In genomic region chr7:73618538-73618937, GRCh38 we compare ENCODE assay signal across 17 cellular contexts. TPM values are rescaled to one million over a fixed set of nuclear protein-coding genes. Genes with fewer than 3 reads are reported as not detected.
A peak's percentile ranks its signal among the peaks of the same experiment; 100 is the strongest.
DNase-seq lines count a peak whose midpoint lies in the region; ATAC-seq and TF ChIP-seq lines count a peak whose summit lies in the region.
"Had no signal": no experiment of that assay in that cellular context is flagged by ENCODE, and none has a peak within 500 bp of the region (broad histone marks: within the 10 kb centered on the region; RNA-seq: fewer than 3 reads in every experiment).

No MANE protein-coding gene starts in this region.

- no peak for TF ChIP-seq CTCF in body of pancreas (IDR thresholded peaks at IDR 0.05)
- no peak for TF ChIP-seq CTCF in osteoblast (IDR thresholded peaks at IDR 0.05; ENCODE audit: extremely low read depth, low read depth, low read length)

- peaks cover 15% of the 10 kb centered on the region for H3K4me1 ChIP-seq in body of pancreas
- no peaks in the 10 kb centered on the region for H3K4me1 ChIP-seq in osteoblast (ENCODE audit: insufficient read depth, low read length)

- WGBS in body of pancreas, 2 donors, result 81 to 89% methylated on average over 4 of the region's 4 CpGs

- H3K4me3 ChIP-seq in body of pancreas (no peak overlapping the region), osteoblast (ENCODE audit: insufficient read depth, low read length) (no peak overlapping the region)
- H3K4me3 ChIP-seq: BLaER1 treated with 17β-estradiol and CSF1 and Interleukin-3, amounts not matched to agents 10 nM and 100 nM; GM12878; GM23338; SK-N-MC had no signal

- ATAC-seq in body of pancreas (no peak), left lobe of liver (no peak)
- ATAC-seq: GM12878, GM23338, HCT116 had no signal

- H3K27ac ChIP-seq in body of pancreas, result peak overlapping the region in 1 of 4 donors; percentile 3
- no peak overlapping the region for H3K27ac ChIP-seq in osteoblast (ENCODE audit: low read depth, low read length)
- H3K27ac ChIP-seq: BLaER1 treated with 17β-estradiol and CSF1 and Interleukin-3, amounts not matched to agents 10 nM and 100 nM; SK-N-MC had no signal

- DNase-seq in DMS 273 treated with DMSO at 0.1 percent for 48 hours (lab: John Stamatoyannopoulos, UW) (peak; percentile 77), NCI-H524 (lab: John Stamatoyannopoulos, UW) (peak; percentile 73 to 87), body of pancreas (peak in 3 of 4 donors; percentile 32 to 56 (median 49)), osteoblast (ENCODE audit: insufficient read length, low spot score, missing footprints) (peak; percentile 30), left lobe of liver (ENCODE audit: low spot score) (no peak), UCSD-AML1 (lab: John Stamatoyannopoulos, UW; ENCODE audit: unreplicated experiment) (no peak), NCI-H146 (lab: John Stamatoyannopoulos, UW) (no peak)
- DNase-seq: NCI-H1105, NCI-H187, NCI-H2107, SHP77 had no signal

- H4K20me1 ChIP-seq in osteoblast (ENCODE audit: insufficient read depth, low read length), result no peaks in the 10 kb centered on the region

- H3K9me3 ChIP-seq in body of pancreas, result no peaks in the 10 kb centered on the region
- no peaks in the 10 kb centered on the region for H3K9me3 ChIP-seq in osteoblast (ENCODE audit: low read depth, low read length)
- H3K9me3 ChIP-seq: BLaER1 treated with 17β-estradiol and CSF1 and Interleukin-3, amounts not matched to agents 10 nM and 100 nM had no signal

- no peak for TF ChIP-seq POLR2A in body of pancreas (IDR thresholded peaks at IDR 0.05)

- intact Hi-C loops in body of pancreas (cut with DNase I), result no loop called here

- H3K36me3 ChIP-seq in body of pancreas (replicated peaks in 1 of 2; ENCODE audit: insufficient read depth in 1 of 2, low read depth in 2 of 2), result no peaks in the 10 kb centered on the region
- H3K36me3 ChIP-seq in osteoblast (ENCODE audit: insufficient read depth, low read length), result no peaks in the 10 kb centered on the region
- H3K36me3 ChIP-seq: BLaER1 treated with 17β-estradiol and CSF1 and Interleukin-3, amounts not matched to agents 10 nM and 100 nM had no signal

- no peak overlapping the region for H2AFZ ChIP-seq in osteoblast (ENCODE audit: low read length)
- H2AFZ ChIP-seq: GM23338 had no signal

- no peaks in the 10 kb centered on the region for H3K27me3 ChIP-seq in body of pancreas
- H3K27me3 ChIP-seq in osteoblast (ENCODE audit: insufficient read depth, low read length), result peaks cover 29% of the 10 kb centered on the region

- no peak overlapping the region for H3K4me2 ChIP-seq in osteoblast (ENCODE audit: insufficient read depth, low read length)
- H3K4me2 ChIP-seq: BLaER1 treated with 17β-estradiol and CSF1 and Interleukin-3, amounts not matched to agents 10 nM and 100 nM; GM23338 had no signal

- no peaks in the 10 kb centered on the region for H3K79me2 ChIP-seq in osteoblast (ENCODE audit: insufficient read depth, low read length)

RNA-seq across cellular contexts. Expression of gene MLXIPL, which starts 5.8 kb away (rescaled TPM):
- total RNA-seq in body of pancreas (10 to 100 TPM; 13.5 to 33.0 TPM), osteoblast (0.29 and 0.72 TPM in 2 replicates), left lobe of liver (457 TPM)
- total RNA-seq: OCI-LY7 had no signal

RNA-seq across cellular contexts. Expression of gene TBL2, which starts 40.2 kb away (rescaled TPM):
- 10 to 100 TPM; 25.9 to 30.7 TPM for total RNA-seq in body of pancreas
- 56.1 and 66.6 TPM in 2 replicates for total RNA-seq in osteoblast
- total RNA-seq in left lobe of liver, result 16.1 TPM

RNA-seq across cellular contexts. Expression of gene VPS37D, which starts 49.1 kb away (rescaled TPM):
- total RNA-seq in body of pancreas (1 to 10 TPM; 1.3 to 6.0 TPM), osteoblast (5.8 and 5.9 TPM in 2 replicates), left lobe of liver (2.6 TPM)

Comparison
In these comparisons a context has a peak if more than half of its experiments do, and no peak if none do; other contexts are left out.
1. DNase-seq: peak in DMS 273 treated with DMSO at 0.1 percent for 48 hours (single experiment), NCI-H524 (2 of 2), body of pancreas (3 of 4) and osteoblast (single experiment); none in left lobe of liver (single experiment), UCSD-AML1 (single experiment) and NCI-H146 (single experiment).
2. RNA of gene MLXIPL, which starts 5.8 kb away (total RNA-seq): 457 TPM in left lobe of liver (single experiment); 13.5 to 33.0 TPM in body of pancreas and 0.29 to 0.72 TPM in osteoblast; every median in the first group is over 10 times any median in the second.